Comparison of ENCODE assay signal across 11 cellular contexts in the genomic region with DNA sequence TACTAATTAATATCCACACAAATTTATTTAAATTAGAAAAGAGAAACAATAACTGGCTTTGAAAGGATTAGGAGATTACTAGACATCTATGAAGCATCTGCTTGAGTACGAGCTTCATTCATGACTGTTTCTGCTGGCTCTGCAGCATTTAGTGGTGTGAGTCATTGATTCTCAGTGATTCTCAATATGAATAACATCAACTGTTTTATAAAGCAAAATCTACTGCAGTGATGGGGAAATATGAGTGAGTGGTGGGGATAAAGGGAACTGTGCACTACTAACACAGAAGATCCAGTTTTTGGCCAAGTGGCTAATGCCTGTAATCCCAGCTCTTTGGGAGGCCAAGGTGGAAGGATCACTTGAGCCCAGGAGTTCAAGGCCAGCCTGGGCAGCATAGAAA. TPM values are rescaled to one million over a fixed set of nuclear protein-coding genes. Genes with fewer than 3 reads are reported as not detected.
DNase-seq lines count a peak whose midpoint lies in the region; ATAC-seq and TF ChIP-seq lines count a peak whose summit lies in the region.
"Had no signal": no experiment of that assay in that cellular context is flagged by ENCODE, and none has a peak within 500 bp of the region (broad histone marks: within the 10 kb centered on the region; RNA-seq: fewer than 3 reads in every experiment).

No MANE protein-coding gene starts in this region.

- TF ChIP-seq CTCF in fibroblast of villous mesenchyme (IDR thresholded peaks at IDR 0.05; ENCODE audit: insufficient read depth, low read depth, low read length): no peak
- TF ChIP-seq CTCF in vagina (IDR thresholded peaks at IDR 0.05): no peak

- peak overlapping the region; percentile 34 for H3K4me3 Mint-ChIP-seq in activated CD4-positive, alpha-beta memory T cell treated with anti-CD3 and anti-CD28 coated beads, Interleukin-2, amount 10 ng/mL, durations not matched to agents 7 days and 5 days

- POLR2A ChIA-PET in activated CD4-positive, alpha-beta memory T cell treated with anti-CD3 and anti-CD28 coated beads, Interleukin-2, amount 10 ng/mL, durations not matched to agents 7 days and 5 days (lab: Charles Lee): interaction anchor here (0.9 to 14.8 kb wide), 15 partner anchors 8 to 144 kb away, joined by 3 to 403 read pairs (median 7); a partner anchor contains a TSS

- peak overlapping the region; percentile 91 for H3K27ac Mint-ChIP-seq in activated CD4-positive, alpha-beta memory T cell treated with anti-CD3 and anti-CD28 coated beads, Interleukin-2, amount 10 ng/mL, durations not matched to agents 7 days and 5 days

- peaks cover 48% of the 10 kb centered on the region for H3K36me3 Mint-ChIP-seq in activated CD4-positive, alpha-beta memory T cell treated with anti-CD3 and anti-CD28 coated beads, Interleukin-2, amount 10 ng/mL, durations not matched to agents 7 days and 5 days (ENCODE audit: low read depth)

- H3K27me3 Mint-ChIP-seq in activated CD4-positive, alpha-beta memory T cell treated with anti-CD3 and anti-CD28 coated beads, Interleukin-2, amount 10 ng/mL, durations not matched to agents 7 days and 5 days: no peaks in the 10 kb centered on the region

- peak; percentile 47 for DNase-seq in stimulated activated CD4-positive, alpha-beta T cell treated with anti-CD3 and anti-CD28 coated beads, Interleukin-15, amount 100 ng/mL, for 24 hours
- DNase-seq in stimulated activated CD4-positive, alpha-beta T cell treated with anti-CD3 and anti-CD28 coated beads, Interleukin-1b, Interleukin-23, amount 100 ng/mL, for 48 hours: no peak
- DNase-seq in activated CD4-positive, alpha-beta memory T cell treated with anti-CD3 and anti-CD28 coated beads, Interleukin-2, amount 10 ng/mL, durations not matched to agents 7 days and 5 days: no peak
- DNase-seq in fibroblast of villous mesenchyme (ENCODE audit: low read depth): peak; percentile 68
- no peak for DNase-seq in vagina (ENCODE audit: extremely low spot score in 2 of 2)
- no peak for DNase-seq in SKM-1 treated with dmso at 0.1 percent for 144 hours (lab: John Stamatoyannopoulos, UW; ENCODE audit: unreplicated experiment)
- DNase-seq: amygdala, DMS 273 treated with DMSO at 0.1 percent for 48 hours, upper lobe of left lung had no signal

- H3K4me1 ChIP-seq in vagina: peaks cover 57% of the 10 kb centered on the region

- no peak overlapping the region for H3K27ac ChIP-seq in vagina

- H3K9me3 ChIP-seq in vagina: no peaks in the 10 kb centered on the region
- H3K9me3 ChIP-seq: upper lobe of left lung had no signal

- no peaks in the 10 kb centered on the region for H3K9me3 Mint-ChIP-seq in activated CD4-positive, alpha-beta memory T cell treated with anti-CD3 and anti-CD28 coated beads, Interleukin-2, amount 10 ng/mL, durations not matched to agents 7 days and 5 days

- H3K4me3 ChIP-seq in fibroblast of villous mesenchyme (ENCODE audit: low read depth, low read length): no peak overlapping the region
- no peak overlapping the region for H3K4me3 ChIP-seq in vagina
- H3K4me3 ChIP-seq: upper lobe of left lung had no signal

- peaks cover 82% of the 10 kb centered on the region for H3K4me1 Mint-ChIP-seq in activated CD4-positive, alpha-beta memory T cell treated with anti-CD3 and anti-CD28 coated beads, Interleukin-2, amount 10 ng/mL, durations not matched to agents 7 days and 5 days

- CTCF ChIA-PET in activated CD4-positive, alpha-beta memory T cell treated with anti-CD3 and anti-CD28 coated beads, Interleukin-2, amount 10 ng/mL, durations not matched to agents 7 days and 5 days (lab: Charles Lee): interaction anchor here (0.7 to 2.4 kb wide), 6 partner anchors 18 to 148 kb away, joined by 3 to 7 read pairs (median 4); no protein-coding TSS in a partner anchor

- no peaks in the 10 kb centered on the region for H3K27me3 ChIP-seq in vagina
- H3K27me3 ChIP-seq: upper lobe of left lung had no signal

- no peaks in the 10 kb centered on the region for H3K36me3 ChIP-seq in vagina
- H3K36me3 ChIP-seq: upper lobe of left lung had no signal

- intact Hi-C loops in vagina (cut with DNase I): no loop called here

- no peak for TF ChIP-seq POLR2A in vagina (IDR thresholded peaks at IDR 0.05)

- ATAC-seq in GM18909 (IDR thresholded peaks at IDR 0.05; ENCODE audit: poor library complexity, unreplicated experiment) (no peak), HG02885 (IDR thresholded peaks at IDR 0.05; ENCODE audit: poor library complexity, unreplicated experiment) (no peak)

RNA-seq across cellular contexts. Expression of a gene that starts 8.4 kb away (rescaled TPM):
- total RNA-seq in activated CD4-positive, alpha-beta memory T cell treated with anti-CD3 and anti-CD28 coated beads, Interleukin-2, amount 10 ng/mL, durations not matched to agents 7 days and 5 days: 100 to 1,000 TPM; 208 to 213 TPM
- total RNA-seq in fibroblast of villous mesenchyme (41.9 and 45.1 TPM in 2 replicates), vagina (47.1 TPM)

RNA-seq across cellular contexts. Expression of a gene that starts 19.1 kb away (rescaled TPM):
- total RNA-seq in activated CD4-positive, alpha-beta memory T cell treated with anti-CD3 and anti-CD28 coated beads, Interleukin-2, amount 10 ng/mL, durations not matched to agents 7 days and 5 days: 10 to 100 TPM; 25.1 to 26.3 TPM
- total RNA-seq in fibroblast of villous mesenchyme (27.4 and 38.0 TPM in 2 replicates), vagina (25.5 TPM)

Comparison
In these comparisons a context has a peak if more than half of its experiments do, and no peak if none do; other contexts are left out.
1. DNase-seq: peak in stimulated activated CD4-positive, alpha-beta T cell treated with anti-CD3 and anti-CD28 coated beads, Interleukin-15, amount 100 ng/mL, for 24 hours (single experiment) and fibroblast of villous mesenchyme (single experiment); none in stimulated activated CD4-positive, alpha-beta T cell treated with anti-CD3 and anti-CD28 coated beads, Interleukin-1b, Interleukin-23, amount 100 ng/mL, for 48 hours (single experiment), activated CD4-positive, alpha-beta memory T cell treated with anti-CD3 and anti-CD28 coated beads, Interleukin-2, amount 10 ng/mL, durations not matched to agents 7 days and 5 days (single experiment), vagina (0 of 2) and SKM-1 treated with dmso at 0.1 percent for 144 hours (single experiment).